Comparison of ENCODE assay signal across 19 cellular contexts in genomic region chr17:44359001-44359400, GRCh38. TPM values are rescaled to one million over a fixed set of nuclear protein-coding genes. Genes with fewer than 3 reads are reported as not detected.
DNase-seq lines count a peak whose midpoint lies in the region; ATAC-seq and TF ChIP-seq lines count a peak whose summit lies in the region.
"Had no signal": no experiment of that assay in that cellular context is flagged by ENCODE, and none has a peak within 500 bp of the region (broad histone marks: within the 10 kb centered on the region; RNA-seq: fewer than 3 reads in every experiment).

No MANE protein-coding gene starts in this region.

- no peaks in the 10 kb centered on the region for H3K9me3 Mint-ChIP-seq in CD4-positive, alpha-beta T cell
- no peaks in the 10 kb centered on the region for H3K9me3 Mint-ChIP-seq in endothelial cell (ENCODE audit: unreplicated experiment)
- H3K9me3 Mint-ChIP-seq: CD8-positive, alpha-beta T cell had no signal

- H3K36me3 ChIP-seq in osteoblast (ENCODE audit: insufficient read depth, low read length), result no peaks in the 10 kb centered on the region

- H3K27me3 Mint-ChIP-seq in CD4-positive, alpha-beta T cell, result peaks cover 13% of the 10 kb centered on the region
- H3K27me3 Mint-ChIP-seq in endothelial cell (ENCODE audit: unreplicated experiment), result peaks cover 15% of the 10 kb centered on the region

- H3K4me3 Mint-ChIP-seq in CD4-positive, alpha-beta T cell, result peak overlapping the region; percentile 2
- H3K4me3 Mint-ChIP-seq in endothelial cell (ENCODE audit: unreplicated experiment), result peak overlapping the region; percentile 11
- H3K4me3 Mint-ChIP-seq: CD8-positive, alpha-beta T cell had no signal

- no peak for DNase-seq in CD4-positive, alpha-beta T cell
- DNase-seq in Jurkat, Clone E6-1 (ENCODE audit: low read depth, low spot score), result peak; percentile 37
- DNase-seq in endothelial cell (ENCODE audit: low spot score) (no peak), osteoblast (ENCODE audit: insufficient read length, low spot score, missing footprints) (peak; percentile 36), DMS 273 (lab: John Stamatoyannopoulos, UW; ENCODE audit: unreplicated experiment) (no peak), GM13976 (ENCODE audit: low spot score) (no peak), UCSD-AML1 (lab: John Stamatoyannopoulos, UW; ENCODE audit: unreplicated experiment) (no peak), Ammon's horn (ENCODE audit: low spot score) (no peak)
- DNase-seq: CD8-positive, alpha-beta T cell; GOT3; NCI-H1417 treated with DMSO at 0.1 percent for 48 hours; NCI-H2029; NCI-H2171; NCI-H446 treated with DMSO at 0.1 percent for 48 hours; SHP77 treated with DMSO at 0.1 percent for 48 hours had no signal

- no peak overlapping the region for H3K27ac ChIP-seq in CD4-positive, alpha-beta T cell (ENCODE audit: low read depth, low read length)
- H3K27ac ChIP-seq in osteoblast (ENCODE audit: low read depth, low read length), result no peak overlapping the region
- H3K27ac ChIP-seq: KMS-11 had no signal

- in situ Hi-C loops in GM13976 (cut with MboI; ENCODE audit: low sequenced_read_pairs, unreplicated experiment), result no loop called here

- CTCF ChIA-PET in CD4-positive, alpha-beta T cell (lab: Charles Lee), result interaction anchor here (0.6 to 2.3 kb wide), 2 partner anchors 13 to 238 kb away, joined by 3 to 9 read pairs; partner anchors contain the start of gene GRN

- no peak overlapping the region for H3K4me3 ChIP-seq in Jurkat, Clone E6-1 (ENCODE audit: low read length)
- no peak overlapping the region for H3K4me3 ChIP-seq in osteoblast (ENCODE audit: insufficient read depth, low read length)
- H3K4me3 ChIP-seq: GM12878 had no signal

- peaks cover 21% of the 10 kb centered on the region for H3K27me3 ChIP-seq in CD4-positive, alpha-beta T cell (ENCODE audit: control insufficient read depth, insufficient read depth, low read length)
- H3K27me3 ChIP-seq in osteoblast (ENCODE audit: insufficient read depth, low read length), result peaks cover 3% of the 10 kb centered on the region

- ATAC-seq in CD4-positive, alpha-beta T cell (ENCODE audit: poor library complexity), result no peak
- ATAC-seq: CD8-positive, alpha-beta T cell; GM12878; HepG2 had no signal

- H3K9me3 ChIP-seq in CD4-positive, alpha-beta T cell (ENCODE audit: control insufficient read depth, low read length), result no peaks in the 10 kb centered on the region
- H3K9me3 ChIP-seq in osteoblast (ENCODE audit: low read depth, low read length), result no peaks in the 10 kb centered on the region
- H3K9me3 ChIP-seq: SK-N-SH had no signal

- intact Hi-C loops in CD4-positive, alpha-beta T cell (cut with DNase I, micrococcal nuclease), result no loop called here

- no peak for TF ChIP-seq CTCF in CD4-positive, alpha-beta T cell (IDR thresholded peaks at IDR 0.05)
- TF ChIP-seq CTCF in endothelial cell (IDR thresholded peaks at IDR 0.05; ENCODE audit: unreplicated experiment) (no peak), osteoblast (IDR thresholded peaks at IDR 0.05; ENCODE audit: extremely low read depth, low read depth, low read length) (no peak), GM13976 (IDR thresholded peaks at IDR 0.05; ENCODE audit: borderline replicate concordance, control extremely low read depth, extremely low read depth, insufficient read depth, missing control alignments) (no peak)

- H3K27ac Mint-ChIP-seq in CD4-positive, alpha-beta T cell, result no peak overlapping the region
- no peak overlapping the region for H3K27ac Mint-ChIP-seq in endothelial cell (ENCODE audit: unreplicated experiment)
- H3K27ac Mint-ChIP-seq: CD8-positive, alpha-beta T cell had no signal

- POLR2A ChIA-PET in CD4-positive, alpha-beta T cell (lab: Charles Lee), result no interaction called here

- H2AFZ ChIP-seq in osteoblast (ENCODE audit: low read length), result no peak overlapping the region

- H3K4me2 ChIP-seq in osteoblast (ENCODE audit: insufficient read depth, low read length), result no peak overlapping the region
- H3K4me2 ChIP-seq: KMS-11, SK-N-SH had no signal

- H3K4me1 ChIP-seq in osteoblast (ENCODE audit: insufficient read depth, low read length), result no peaks in the 10 kb centered on the region

- H4K20me1 ChIP-seq in osteoblast (ENCODE audit: insufficient read depth, low read length), result no peaks in the 10 kb centered on the region

- H3K4me1 Mint-ChIP-seq in CD4-positive, alpha-beta T cell (ENCODE audit: low read depth), result peaks cover 8% of the 10 kb centered on the region
- H3K4me1 Mint-ChIP-seq in endothelial cell (ENCODE audit: unreplicated experiment), result peaks cover 15% of the 10 kb centered on the region

- H3K79me2 ChIP-seq in osteoblast (ENCODE audit: insufficient read depth, low read length), result no peaks in the 10 kb centered on the region

- no peaks in the 10 kb centered on the region for H3K36me3 Mint-ChIP-seq in CD4-positive, alpha-beta T cell (ENCODE audit: low read depth)
- H3K36me3 Mint-ChIP-seq in endothelial cell (ENCODE audit: low read depth, unreplicated experiment), result peaks cover 15% of the 10 kb centered on the region
- H3K36me3 Mint-ChIP-seq: CD8-positive, alpha-beta T cell had no signal

RNA-seq across cellular contexts. Expression of gene FAM171A2, which starts 4.7 kb away (rescaled TPM):
- under 1 TPM; 0.08 to 0.19 TPM for total RNA-seq in CD4-positive, alpha-beta T cell
- polyA plus RNA-seq in Jurkat, Clone E6-1 (2012; ENCODE audit: insufficient read depth, insufficient read length), result 14.3 TPM
- total RNA-seq in endothelial cell (ENCODE audit: unreplicated experiment) (53.7 TPM), osteoblast (3.5 and 4.3 TPM in 2 replicates)

RNA-seq across cellular contexts. Expression of gene GRN, which starts 13.9 kb away (rescaled TPM):
- total RNA-seq in CD4-positive, alpha-beta T cell, result 10 to 100 TPM; 15.3 to 16.1 TPM
- 86.8 TPM for polyA plus RNA-seq in Jurkat, Clone E6-1 (2012; ENCODE audit: insufficient read depth, insufficient read length)
- total RNA-seq in endothelial cell (ENCODE audit: unreplicated experiment), result 904 TPM
- 382 and 390 TPM in 2 replicates for total RNA-seq in osteoblast

RNA-seq across cellular contexts. Expression of gene ITGA2B, which starts 30.4 kb away (rescaled TPM):
- total RNA-seq in CD4-positive, alpha-beta T cell, result under 1 TPM; 0.85 to 0.87 TPM
- 3.8 TPM for polyA plus RNA-seq in Jurkat, Clone E6-1 (2012; ENCODE audit: insufficient read depth, insufficient read length)
- total RNA-seq in endothelial cell (ENCODE audit: unreplicated experiment), result 4.3 TPM
- 0.59 TPM in 1 of 2 replicates, not detected in the other for total RNA-seq in osteoblast

RNA-seq across cellular contexts. Expression of gene SLC25A39, which starts 34.4 kb away (rescaled TPM):
- total RNA-seq in CD4-positive, alpha-beta T cell, result 10 to 100 TPM; 55.5 to 65.5 TPM
- polyA plus RNA-seq in Jurkat, Clone E6-1 (2012; ENCODE audit: insufficient read depth, insufficient read length), result 179 TPM
- total RNA-seq in endothelial cell (ENCODE audit: unreplicated experiment) (124 TPM), osteoblast (60.1 and 60.7 TPM in 2 replicates)

RNA-seq across cellular contexts. Expression of gene RUNDC3A, which starts 50.6 kb away (rescaled TPM):
- not detected for total RNA-seq in CD4-positive, alpha-beta T cell
- 2.1 TPM for polyA plus RNA-seq in Jurkat, Clone E6-1 (2012; ENCODE audit: insufficient read depth, insufficient read length)
- total RNA-seq in endothelial cell (ENCODE audit: unreplicated experiment) (0.82 TPM), osteoblast (under 0.01 TPM in 1 of 2 replicates, not detected in the other)
- total RNA-seq: GM12878, HepG2 had no signal

Comparison
In these comparisons a context has a peak if more than half of its experiments do, and no peak if none do; other contexts are left out.
1. DNase-seq: peak in Jurkat, Clone E6-1 (single experiment) and osteoblast (single experiment); none in CD4-positive, alpha-beta T cell (0 of 10), endothelial cell (single experiment), DMS 273 (single experiment), GM13976 (single experiment), UCSD-AML1 (single experiment) and Ammon's horn (single experiment).
2. RNA of gene FAM171A2, which starts 4.7 kb away (total RNA-seq): 53.7 TPM in endothelial cell (single experiment); 3.5 to 4.3 TPM in osteoblast and 0.08 to 0.19 TPM in CD4-positive, alpha-beta T cell; every median in the first group is over 10 times any median in the second.
3. RNA of gene GRN, which starts 13.9 kb away (total RNA-seq): 904 TPM in endothelial cell (single experiment) and 382 to 390 TPM in osteoblast; 15.3 to 16.1 TPM in CD4-positive, alpha-beta T cell; every median in the first group is over 10 times any median in the second.